Comparison of ENCODE assay signal across 8 cellular contexts in the genomic region with DNA sequence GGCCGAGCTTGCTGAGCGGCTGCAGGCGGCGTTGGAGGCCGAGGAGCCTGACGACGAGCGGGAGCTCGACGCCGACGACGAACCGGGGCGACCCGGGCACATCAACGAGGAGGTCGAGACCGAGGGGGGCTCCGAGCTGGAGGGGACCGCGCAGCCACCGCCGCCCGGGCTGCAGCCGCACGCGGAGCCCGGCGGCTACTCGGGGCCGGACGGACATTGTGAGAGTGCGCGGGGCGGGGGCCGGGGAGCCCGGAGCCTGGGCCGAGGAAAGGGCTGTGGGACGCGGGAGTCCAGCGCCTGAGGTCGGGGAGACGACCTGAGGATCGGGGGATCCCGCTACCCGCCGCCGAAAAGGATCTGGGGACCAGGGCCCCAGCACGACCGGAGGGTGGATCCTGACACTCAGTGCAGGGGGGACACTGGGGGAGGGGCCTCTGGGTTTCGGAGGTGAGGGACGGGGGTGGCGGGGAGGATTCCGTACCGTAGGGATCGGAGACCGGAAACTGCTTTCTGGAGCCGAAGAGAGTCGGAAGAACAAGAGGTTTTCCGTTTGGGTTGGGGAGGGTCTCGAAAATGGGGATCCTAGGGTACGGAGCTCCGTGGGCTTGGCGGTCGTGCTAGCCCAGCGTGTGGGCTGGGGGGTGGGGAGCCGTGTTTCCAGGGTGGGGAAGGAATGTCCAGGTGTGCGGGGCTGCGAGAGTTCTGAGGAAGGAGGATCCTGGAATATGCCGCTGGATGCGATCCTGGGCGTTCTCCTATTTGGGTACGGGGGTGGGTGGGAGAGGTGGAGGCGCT. TPM values are rescaled to one million over a fixed set of nuclear protein-coding genes. Genes with fewer than 3 reads are reported as not detected.
A peak's percentile ranks its signal among the peaks of the same experiment; 100 is the strongest.
DNase-seq lines count a peak whose midpoint lies in the region; ATAC-seq and TF ChIP-seq lines count a peak whose summit lies in the region.

No MANE protein-coding gene starts in this region.

- H3K9ac ChIP-seq in OCI-LY1 (ENCODE audit: low read length), result peak overlapping the region; percentile 98

- no peaks in the 10 kb centered on the region for H3K9me2 ChIP-seq in OCI-LY1 (ENCODE audit: low read depth, low read length)

- H2AFZ ChIP-seq in OCI-LY1 (ENCODE audit: low read length), result no peak overlapping the region

- H3K4me3 ChIP-seq in AG10803 (ENCODE audit: low read length) (peak overlapping the region; percentile 90), OCI-LY1 (ENCODE audit: low read depth, low read length, poor library complexity, severe bottlenecking) (peak overlapping the region; percentile 80), ovary (peak overlapping the region; percentile 100), upper lobe of left lung (peak overlapping the region; percentile 62 to 98 (median 76))

- no peaks in the 10 kb centered on the region for H4K20me1 ChIP-seq in OCI-LY1 (ENCODE audit: insufficient read depth, low read length)

- peaks cover 40% of the 10 kb centered on the region for H3K79me2 ChIP-seq in OCI-LY1 (ENCODE audit: insufficient read depth, low read length)

- peak overlapping the region; percentile 83 for H3K27ac ChIP-seq in OCI-LY1 (ENCODE audit: low read depth, low read length, poor library complexity, severe bottlenecking)
- peak overlapping the region; percentile 93 to 96 for H3K27ac ChIP-seq in ovary
- peak overlapping the region; percentile 95 to 100 (median 100) for H3K27ac ChIP-seq in upper lobe of left lung

- H3K4me2 ChIP-seq in OCI-LY1 (ENCODE audit: low read length), result peak overlapping the region; percentile 88

- TF ChIP-seq CTCF in AG10803 (conservative IDR thresholded peaks at IDR 0.05; ENCODE audit: low read length) (no peak), OCI-LY1 (IDR thresholded peaks at IDR 0.05; ENCODE audit: low read length) (no peak), ovary (IDR thresholded peaks at IDR 0.05) (no peak), upper lobe of left lung (IDR thresholded peaks at IDR 0.05) (peak in 1 of 6 experiments; percentile 3)

- TF ChIP-seq EP300 in ovary (IDR thresholded peaks at IDR 0.05) (no peak), upper lobe of left lung (IDR thresholded peaks at IDR 0.05) (no peak)

- no peaks in the 10 kb centered on the region for H3F3A ChIP-seq in OCI-LY1 (ENCODE audit: insufficient read depth, low read length)

- ATAC-seq in GM19397 (IDR thresholded peaks at IDR 0.05; ENCODE audit: unreplicated experiment) (peak; percentile 1), upper lobe of left lung (ENCODE audit: low FRiP score in 2 of 2) (peak in 1 of 2 donors; percentile 1), GM18861 (IDR thresholded peaks at IDR 0.05; ENCODE audit: unreplicated experiment) (no peak)

- H3K27me3 ChIP-seq in OCI-LY1 (ENCODE audit: insufficient read depth, low read length), result no peaks in the 10 kb centered on the region
- H3K27me3 ChIP-seq in ovary, result no peaks in the 10 kb centered on the region
- H3K27me3 ChIP-seq in upper lobe of left lung, result no peaks in the 10 kb centered on the region

- peaks cover 38% of the 10 kb centered on the region for H3K36me3 ChIP-seq in OCI-LY1 (ENCODE audit: insufficient read depth, low read length)
- no peaks in the 10 kb centered on the region for H3K36me3 ChIP-seq in ovary
- H3K36me3 ChIP-seq in upper lobe of left lung, result peaks cover 14 to 25% (median 21%) of the 10 kb centered on the region in 4 donors

- H3K9me3 ChIP-seq in OCI-LY1 (ENCODE audit: low read length) (no peaks in the 10 kb centered on the region), ovary (no peaks in the 10 kb centered on the region), upper lobe of left lung (no peaks in the 10 kb centered on the region)

- H3K4me1 ChIP-seq in OCI-LY1 (ENCODE audit: insufficient read depth, low read length, severe bottlenecking), result peaks cover 20% of the 10 kb centered on the region
- peaks cover 3% of the 10 kb centered on the region for H3K4me1 ChIP-seq in ovary (ENCODE audit: insufficient read depth)
- peaks cover 30 to 40% (median 34%) of the 10 kb centered on the region in 4 donors for H3K4me1 ChIP-seq in upper lobe of left lung

- WGBS in ovary, 3 donors, result 0 to 1% (median 1%) methylated on average over 51 to 75 of the region's 75 CpGs
- 0% methylated on average over 35 to 36 of the region's 75 CpGs for WGBS in upper lobe of left lung, 2 donors

- TF ChIP-seq POLR2A in ovary (IDR thresholded peaks at IDR 0.05) (no peak), upper lobe of left lung (IDR thresholded peaks at IDR 0.05) (no peak)

- intact Hi-C loops in ovary (cut with DNase I), result loop anchor here in 3 of 4 donors (5.0 to 10.0 kb wide), 4 partner anchors 43 to 602 kb away; no protein-coding TSS in a partner anchor

- DNase-seq in AG10803 (ENCODE audit: low read depth) (peak; percentile 44), germinal center (ENCODE audit: low spot score) (peak; percentile 60), ovary (peak; percentile 61 to 78 (median 71)), upper lobe of left lung (peak; percentile 50 to 64)
- DNase-seq in activated effector memory CD4-positive, alpha-beta T cell treated with Interleukin-2 at 50 U/mL for 16 hours, result peak; percentile 37

RNA-seq across cellular contexts. Expression of a gene that starts 0.6 kb away (rescaled TPM):
- total RNA-seq in ovary (100 to 1,000 TPM; 102 to 259 (median 223) TPM), upper lobe of left lung (100 to 1,000 TPM; 152 to 351 (median 211) TPM)
- 100 to 1,000 TPM; 144 to 211 TPM for polyA plus RNA-seq in ovary

RNA-seq across cellular contexts. Expression of a gene that starts 45.2 kb away (rescaled TPM):
- total RNA-seq in ovary (10 to 100 TPM; 12.8 to 46.1 (median 32.1) TPM), upper lobe of left lung (10 to 100 TPM; 22.0 to 36.7 (median 27.0) TPM)
- 10 to 100 TPM; 17.4 to 23.6 TPM for polyA plus RNA-seq in ovary

RNA-seq across cellular contexts. Expression of a gene that starts 45.8 kb away (rescaled TPM):
- total RNA-seq in ovary (10 to 100 TPM; 24.0 to 67.7 (median 36.1) TPM), upper lobe of left lung (10 to 100 TPM; 28.4 to 96.9 (median 71.7) TPM)
- 10 to 100 TPM; 18.1 to 34.7 TPM for polyA plus RNA-seq in ovary
